ENCODE assay signal across 20 cellular contexts in genomic region chr2:17979707-17980106, GRCh38.
A peak's percentile ranks its signal among the peaks of the same experiment; 100 is the strongest.
DNase-seq lines count a peak whose midpoint lies in the region; ATAC-seq and TF ChIP-seq lines count a peak whose summit lies in the region.
"Had no signal": no experiment of that assay in that cellular context is flagged by ENCODE, and none has a peak within 500 bp of the region (broad histone marks: within the 10 kb centered on the region; RNA-seq: fewer than 3 reads in every experiment).

No MANE protein-coding gene starts in this region.

- H3K9me3 ChIP-seq in mesenchymal stem cell (ENCODE audit: control insufficient read depth, low read length), result no peaks in the 10 kb centered on the region
- H3K9me3 ChIP-seq: pancreas, uterus had no signal

- H3K4me3 ChIP-seq in AG10803 (ENCODE audit: low read length) (no peak overlapping the region), mesenchymal stem cell (ENCODE audit: insufficient read depth in 1 of 2, low read depth in 1 of 2, low read length in 2 of 2) (no peak overlapping the region)
- H3K4me3 ChIP-seq: pancreas, uterus had no signal

- no peak overlapping the region for H2BK15ac ChIP-seq in mesenchymal stem cell (ENCODE audit: low read depth, poor library complexity, severe bottlenecking)

- no peak overlapping the region for H3K9ac ChIP-seq in mesenchymal stem cell (ENCODE audit: low read length)

- peak overlapping the region; percentile 65 to 69 for H2BK12ac ChIP-seq in mesenchymal stem cell (ENCODE audit: low read length in 2 of 2)

- peak overlapping the region; percentile 45 to 68 for H3K18ac ChIP-seq in mesenchymal stem cell (ENCODE audit: low read depth in 1 of 2, low read length in 2 of 2)

- DNase-seq in AG10803 (ENCODE audit: low read depth), result peak; percentile 75
- peak; percentile 17 for DNase-seq in HT1080 (ENCODE audit: low read depth)
- DNase-seq in astrocyte of the hippocampus (ENCODE audit: low read depth, low spot score), result peak; percentile 33
- DNase-seq in mesenchymal stem cell, result peak; percentile 26
- DNase-seq in NCI-H146 treated with DMSO at 0.1 percent for 48 hours (lab: John Stamatoyannopoulos, UW; ENCODE audit: unreplicated experiment), result no peak
- DNase-seq in NCI-H748 (lab: John Stamatoyannopoulos, UW; ENCODE audit: unreplicated experiment), result no peak
- DNase-seq: activated CD4-positive, alpha-beta T cell treated with anti-CD3 and anti-CD28 coated beads for 4 hours; activated CD8-positive, alpha-beta memory T cell treated with anti-CD3 and anti-CD28 coated beads, Interleukin-2, amount 10 ng/mL, durations not matched to agents 7 days and 5 days; activated naive CD8-positive, alpha-beta T cell treated with anti-CD3 and anti-CD28 coated beads for 36 hours; CD4-positive, alpha-beta memory T cell; cortex of kidney; foreskin melanocyte; naive thymus-derived CD8-positive, alpha-beta T cell; NCI-H1436; NCI-H526 treated with DMSO at 0.1 percent for 48 hours; pancreas; right cardiac atrium; uterus had no signal

- peak overlapping the region; percentile 3 for H4K91ac ChIP-seq in mesenchymal stem cell (ENCODE audit: low read length)

- ATAC-seq in HG02623 (IDR thresholded peaks at IDR 0.05; ENCODE audit: unreplicated experiment), result no peak
- ATAC-seq in HG02885 (IDR thresholded peaks at IDR 0.05; ENCODE audit: poor library complexity, unreplicated experiment), result no peak
- ATAC-seq: activated CD8-positive, alpha-beta memory T cell treated with anti-CD3 and anti-CD28 coated beads, Interleukin-2, amount 10 ng/mL, durations not matched to agents 7 days and 5 days; naive thymus-derived CD8-positive, alpha-beta T cell; pancreas; right cardiac atrium had no signal

- no peaks in the 10 kb centered on the region for H3K79me1 ChIP-seq in mesenchymal stem cell (replicated peaks; ENCODE audit: low read length, poor library complexity, severe bottlenecking)

- H3K23ac ChIP-seq in mesenchymal stem cell (ENCODE audit: low read length in 2 of 2), result no peak overlapping the region

- peak overlapping the region; percentile 3 for H2AK5ac ChIP-seq in mesenchymal stem cell (ENCODE audit: low read length, severe bottlenecking)

- no peak overlapping the region for H2BK120ac ChIP-seq in mesenchymal stem cell (ENCODE audit: low read depth, low read length)

- no peak overlapping the region for H3K14ac ChIP-seq in mesenchymal stem cell (ENCODE audit: low read length in 2 of 2)

- no peak overlapping the region for H2BK5ac ChIP-seq in mesenchymal stem cell (ENCODE audit: low read depth, low read length, poor library complexity, severe bottlenecking)

- peaks cover 0 to 5% of the 10 kb centered on the region in 2 experiments for H3K27me3 ChIP-seq in mesenchymal stem cell (ENCODE audit: control insufficient read depth in 1 of 2, insufficient read depth in 1 of 2, low read length in 2 of 2)
- H3K27me3 ChIP-seq: pancreas, uterus had no signal

- H4K8ac ChIP-seq in mesenchymal stem cell (ENCODE audit: low read length), result peak overlapping the region; percentile 12

- peaks cover 10% of the 10 kb centered on the region for H3K4me1 ChIP-seq in mesenchymal stem cell (ENCODE audit: control insufficient read depth, insufficient read depth, low read depth, low read length)
- H3K4me1 ChIP-seq: pancreas, uterus had no signal

- H2AFZ ChIP-seq in mesenchymal stem cell (ENCODE audit: low read depth, low read length), result no peak overlapping the region

- no peak overlapping the region for H3K4me2 ChIP-seq in mesenchymal stem cell (ENCODE audit: low read length, poor library complexity, severe bottlenecking)

- no peak for TF ChIP-seq CTCF in AG10803 (conservative IDR thresholded peaks at IDR 0.05; ENCODE audit: low read length)

- no peak overlapping the region for H3K27ac ChIP-seq in mesenchymal stem cell (ENCODE audit: low read length, poor library complexity, severe bottlenecking)
- H3K27ac ChIP-seq: pancreas, uterus had no signal

- H3K4ac ChIP-seq in mesenchymal stem cell (ENCODE audit: low read depth in 1 of 2, low read length in 2 of 2), result no peak overlapping the region

- no peaks in the 10 kb centered on the region for H3K36me3 ChIP-seq in mesenchymal stem cell (ENCODE audit: control insufficient read depth in 1 of 2, insufficient read depth in 2 of 2, low read depth in 1 of 2, low read length in 2 of 2)
- H3K36me3 ChIP-seq: pancreas, uterus had no signal

Comparison
In these comparisons a context has a peak if more than half of its experiments do, and no peak if none do; other contexts are left out.
1. DNase-seq: peak in AG10803 (single experiment), HT1080 (single experiment), astrocyte of the hippocampus (single experiment) and mesenchymal stem cell (single experiment); none in NCI-H146 treated with DMSO at 0.1 percent for 48 hours (single experiment) and NCI-H748 (single experiment).